Comparison of ENCODE assay signal across 13 cellular contexts in the genomic region with DNA sequence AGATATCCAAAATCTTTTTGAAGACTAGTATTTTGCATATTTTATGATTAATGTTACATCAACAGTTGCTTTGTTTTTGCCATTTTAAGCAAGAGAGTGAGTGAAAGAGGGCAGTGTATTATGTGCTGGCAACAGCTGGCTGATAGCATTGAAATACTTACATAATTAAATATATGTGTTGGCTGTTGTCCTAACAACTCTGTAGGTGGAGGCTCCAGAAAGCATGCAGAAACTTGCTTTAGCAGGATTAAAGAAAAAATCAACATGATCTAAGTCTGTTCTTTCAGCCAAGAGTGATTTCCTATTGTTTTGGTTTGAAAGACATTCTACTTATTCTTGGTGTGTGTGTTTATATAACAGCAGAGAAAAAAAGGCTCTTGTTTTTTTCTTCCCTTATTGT.
DNase-seq lines count a peak whose midpoint lies in the region; ATAC-seq and TF ChIP-seq lines count a peak whose summit lies in the region.
"Had no signal": no experiment of that assay in that cellular context is flagged by ENCODE, and none has a peak within 500 bp of the region (broad histone marks: within the 10 kb centered on the region; RNA-seq: fewer than 3 reads in every experiment).

No MANE protein-coding gene starts in this region.

- TF ChIP-seq CTCF in heart left ventricle (IDR thresholded peaks at IDR 0.05), result no peak

- H3K4me3 Mint-ChIP-seq in naive thymus-derived CD4-positive, alpha-beta T cell, result no peak overlapping the region
- H3K4me3 Mint-ChIP-seq: activated B cell treated with CpG ODN at 0.5 μM for 24 hours had no signal

- H3K9me3 ChIP-seq in naive thymus-derived CD4-positive, alpha-beta T cell (ENCODE audit: control insufficient read depth in 2 of 3, low read length in 3 of 3), result no peaks in the 10 kb centered on the region
- H3K9me3 ChIP-seq in heart left ventricle, result no peaks in the 10 kb centered on the region
- H3K9me3 ChIP-seq: vagina had no signal

- no peaks in the 10 kb centered on the region for H3K27me3 ChIP-seq in naive thymus-derived CD4-positive, alpha-beta T cell (ENCODE audit: control insufficient read depth in 2 of 2, insufficient read depth in 2 of 2, low read length in 2 of 2)
- no peaks in the 10 kb centered on the region for H3K27me3 ChIP-seq in heart left ventricle
- H3K27me3 ChIP-seq: vagina had no signal

- no peaks in the 10 kb centered on the region for H3K36me3 ChIP-seq in naive thymus-derived CD4-positive, alpha-beta T cell (ENCODE audit: control insufficient read depth in 2 of 3, insufficient read depth in 3 of 3, low read length in 3 of 3)
- H3K36me3 ChIP-seq in heart left ventricle, result no peaks in the 10 kb centered on the region
- H3K36me3 ChIP-seq: vagina had no signal

- peaks cover 2 to 33% (median 10%) of the 10 kb centered on the region in 5 donors for H3K36me3 Mint-ChIP-seq in naive thymus-derived CD4-positive, alpha-beta T cell

- peaks cover 0 to 49% (median 29%) of the 10 kb centered on the region in 7 donors for H3K4me1 Mint-ChIP-seq in naive thymus-derived CD4-positive, alpha-beta T cell

- DNase-seq in HT-29 (ENCODE audit: low spot score) (peak; percentile 36), NCI-H446 (lab: John Stamatoyannopoulos, UW) (peak; percentile 77 to 78), epithelial cell of prostate (ENCODE audit: low read depth, low spot score) (peak; percentile 77), renal cortical epithelial cell (ENCODE audit: low read depth) (peak; percentile 64), cerebellum (ENCODE audit: low spot score) (no peak), heart left ventricle (no peak)
- no peak for DNase-seq in naive thymus-derived CD4-positive, alpha-beta T cell
- DNase-seq in activated CD4-positive, alpha-beta T cell treated with anti-CD3 and anti-CD28 coated beads for 4 hours, result no peak
- DNase-seq: activated B cell treated with CpG ODN at 0.5 μM for 24 hours; activated effector memory CD4-positive, alpha-beta T cell treated with anti-CD3 and anti-CD28 coated beads, Interleukin-2, amount 50 U/mL, for 16 hours had no signal

- CTCF ChIA-PET in naive thymus-derived CD4-positive, alpha-beta T cell (lab: Charles Lee), result no interaction called here

- no peak overlapping the region for H3K27ac Mint-ChIP-seq in naive thymus-derived CD4-positive, alpha-beta T cell
- H3K27ac Mint-ChIP-seq: activated B cell treated with CpG ODN at 0.5 μM for 24 hours had no signal

- H3K4me1 ChIP-seq in naive thymus-derived CD4-positive, alpha-beta T cell (ENCODE audit: control insufficient read depth in 2 of 2, insufficient read depth in 2 of 2, low read length in 2 of 2), result no peaks in the 10 kb centered on the region
- H3K4me1 ChIP-seq in heart left ventricle, result peaks cover 0 to 12% (median 4%) of the 10 kb centered on the region in 12 donors

- H3K4me3 ChIP-seq in naive thymus-derived CD4-positive, alpha-beta T cell (ENCODE audit: low read length), result no peak overlapping the region
- H3K4me3 ChIP-seq in heart left ventricle, result no peak overlapping the region
- H3K4me3 ChIP-seq: K562, vagina had no signal

- peaks cover 0 to 3% (median 0%) of the 10 kb centered on the region in 11 donors for H3K9me3 Mint-ChIP-seq in naive thymus-derived CD4-positive, alpha-beta T cell
- H3K9me3 Mint-ChIP-seq: activated B cell treated with CpG ODN at 0.5 μM for 24 hours had no signal

- POLR2A ChIA-PET in naive thymus-derived CD4-positive, alpha-beta T cell (lab: Charles Lee), result no interaction called here

- intact Hi-C loops in naive thymus-derived CD4-positive, alpha-beta T cell (cut with micrococcal nuclease), result no loop called here
- intact Hi-C loops in heart left ventricle (cut with DNase I), result no loop called here

- no peak for ATAC-seq in naive thymus-derived CD4-positive, alpha-beta T cell
- ATAC-seq in heart left ventricle, result no peak
- ATAC-seq: Panc1 had no signal

- H3K27me3 Mint-ChIP-seq in naive thymus-derived CD4-positive, alpha-beta T cell, result no peaks in the 10 kb centered on the region
- H3K27me3 Mint-ChIP-seq: activated B cell treated with CpG ODN at 0.5 μM for 24 hours had no signal

- TF ChIP-seq POLR2A in heart left ventricle (IDR thresholded peaks at IDR 0.05), result no peak

- peak overlapping the region; percentile 54 for H3K27ac ChIP-seq in epithelial cell of prostate
- H3K27ac ChIP-seq in naive thymus-derived CD4-positive, alpha-beta T cell (ENCODE audit: low read depth, low read length), result no peak overlapping the region
- H3K27ac ChIP-seq in heart left ventricle, result no peak overlapping the region
- H3K27ac ChIP-seq: vagina had no signal

Comparison
In these comparisons a context has a peak if more than half of its experiments do, and no peak if none do; other contexts are left out.
1. DNase-seq: peak in HT-29 (single experiment), NCI-H446 (2 of 2), epithelial cell of prostate (single experiment) and renal cortical epithelial cell (single experiment); none in naive thymus-derived CD4-positive, alpha-beta T cell (0 of 9), cerebellum (single experiment), heart left ventricle (0 of 5) and activated CD4-positive, alpha-beta T cell treated with anti-CD3 and anti-CD28 coated beads for 4 hours (0 of 2).